15 cellular contexts compared by ENCODE assay signal in genomic region chr9:89352451-89352850, GRCh38. TPM values are rescaled to one million over a fixed set of nuclear protein-coding genes. Genes with fewer than 3 reads are reported as not detected.
DNase-seq lines count a peak whose midpoint lies in the region; ATAC-seq and TF ChIP-seq lines count a peak whose summit lies in the region.
"Had no signal": no experiment of that assay in that cellular context is flagged by ENCODE, and none has a peak within 500 bp of the region (broad histone marks: within the 10 kb centered on the region; RNA-seq: fewer than 3 reads in every experiment).

No MANE protein-coding gene starts in this region.

- H3K36me3 ChIP-seq in hepatocyte (replicated peaks; ENCODE audit: insufficient read depth, low read depth): no peaks in the 10 kb centered on the region

- H4K20me1 ChIP-seq in hepatocyte (ENCODE audit: insufficient read depth, poor library complexity, severe bottlenecking): no peaks in the 10 kb centered on the region

- H3K27me3 ChIP-seq in right cardiac atrium (ENCODE audit: control insufficient read depth, insufficient read depth) (no peaks in the 10 kb centered on the region), hepatocyte (no peaks in the 10 kb centered on the region)

- intact Hi-C loops in right cardiac atrium (cut with DNase I): no loop called here
- intact Hi-C loops in Right ventricle myocardium inferior (cut with DNase I): no loop called here

- H3K9me2 ChIP-seq in hepatocyte (replicated peaks; ENCODE audit: insufficient read depth): no peaks in the 10 kb centered on the region

- H3K4me1 ChIP-seq in right cardiac atrium (ENCODE audit: control insufficient read depth, insufficient read depth, low read length): peaks cover 16% of the 10 kb centered on the region
- no peaks in the 10 kb centered on the region for H3K4me1 ChIP-seq in hepatocyte (ENCODE audit: insufficient read depth)

- 59% methylated on average over 3 of the region's 3 CpGs for WGBS in right cardiac atrium
- WGBS in hepatocyte (ENCODE audit: low lambda C conversion rate, missing lambda C conversion rate): 78% methylated on average over 3 of the region's 3 CpGs

- no peak for DNase-seq in right cardiac atrium
- DNase-seq in Right ventricle myocardium inferior (ENCODE audit: missing footprints): no peak
- DNase-seq in activated CD4-positive, alpha-beta memory T cell treated with anti-CD3 and anti-CD28 coated beads, Interleukin-2, amount 10 ng/mL, durations not matched to agents 7 days and 5 days: no peak
- peak; percentile 48 for DNase-seq in left lobe of liver (ENCODE audit: low spot score)
- DNase-seq in stimulated activated naive CD8-positive, alpha-beta T cell treated with anti-CD3 and anti-CD28 coated beads, Interleukin-15, amount 100 ng/mL, for 72 hours: no peak
- DNase-seq in hepatocyte (ENCODE audit: low spot score): no peak
- no peak for DNase-seq in midbrain (lab: John Stamatoyannopoulos, UW)
- DNase-seq: NCI-H1048; stimulated activated CD4-positive, alpha-beta T cell treated with anti-CD3 and anti-CD28 coated beads, Interleukin-4, amount 100 ng/mL, for 4 hours had no signal

- peaks cover 27% of the 10 kb centered on the region for H3K4me1 Mint-ChIP-seq in activated CD4-positive, alpha-beta memory T cell treated with anti-CD3 and anti-CD28 coated beads, Interleukin-2, amount 10 ng/mL, durations not matched to agents 7 days and 5 days
- H3K4me1 Mint-ChIP-seq in stimulated activated naive CD8-positive, alpha-beta T cell treated with anti-CD3 and anti-CD28 coated beads, Interleukin-15, amount 100 ng/mL, for 72 hours: peaks cover 39% of the 10 kb centered on the region

- no peak overlapping the region for H3K4me2 ChIP-seq in hepatocyte
- H3K4me2 ChIP-seq: smooth muscle cell had no signal

- H3K27ac Mint-ChIP-seq in activated CD4-positive, alpha-beta memory T cell treated with anti-CD3 and anti-CD28 coated beads, Interleukin-2, amount 10 ng/mL, durations not matched to agents 7 days and 5 days: peak overlapping the region; percentile 83
- peak overlapping the region; percentile 4 to 88 for H3K27ac Mint-ChIP-seq in stimulated activated naive CD8-positive, alpha-beta T cell treated with anti-CD3 and anti-CD28 coated beads, Interleukin-15, amount 100 ng/mL, for 72 hours
- H3K27ac Mint-ChIP-seq: progenitor cell of endocrine pancreas had no signal

- TF ChIP-seq CTCF in hepatocyte (IDR thresholded peaks at IDR 0.05; ENCODE audit: poor library complexity): no peak

- no peaks in the 10 kb centered on the region for H3K9me3 Mint-ChIP-seq in activated CD4-positive, alpha-beta memory T cell treated with anti-CD3 and anti-CD28 coated beads, Interleukin-2, amount 10 ng/mL, durations not matched to agents 7 days and 5 days
- no peaks in the 10 kb centered on the region for H3K9me3 Mint-ChIP-seq in stimulated activated naive CD8-positive, alpha-beta T cell treated with anti-CD3 and anti-CD28 coated beads, Interleukin-15, amount 100 ng/mL, for 72 hours

- no peaks in the 10 kb centered on the region for H3K27me3 Mint-ChIP-seq in activated CD4-positive, alpha-beta memory T cell treated with anti-CD3 and anti-CD28 coated beads, Interleukin-2, amount 10 ng/mL, durations not matched to agents 7 days and 5 days
- no peaks in the 10 kb centered on the region for H3K27me3 Mint-ChIP-seq in stimulated activated naive CD8-positive, alpha-beta T cell treated with anti-CD3 and anti-CD28 coated beads, Interleukin-15, amount 100 ng/mL, for 72 hours
- H3K27me3 Mint-ChIP-seq: progenitor cell of endocrine pancreas had no signal

- POLR2A ChIA-PET in activated CD4-positive, alpha-beta memory T cell treated with anti-CD3 and anti-CD28 coated beads, Interleukin-2, amount 10 ng/mL, durations not matched to agents 7 days and 5 days (lab: Charles Lee): interaction anchor here (0.9 kb wide), 1 partner anchor 41 kb away, joined by 3 read pairs; no protein-coding TSS in a partner anchor

- H2AFZ ChIP-seq in hepatocyte: no peak overlapping the region

- peak overlapping the region; percentile 34 for H3K4me3 Mint-ChIP-seq in activated CD4-positive, alpha-beta memory T cell treated with anti-CD3 and anti-CD28 coated beads, Interleukin-2, amount 10 ng/mL, durations not matched to agents 7 days and 5 days
- peak overlapping the region in 1 of 2 donors; percentile 48 for H3K4me3 Mint-ChIP-seq in stimulated activated naive CD8-positive, alpha-beta T cell treated with anti-CD3 and anti-CD28 coated beads, Interleukin-15, amount 100 ng/mL, for 72 hours

- H3K9me3 ChIP-seq in right cardiac atrium (ENCODE audit: control insufficient read depth, low read length) (no peaks in the 10 kb centered on the region), hepatocyte (ENCODE audit: low read depth) (no peaks in the 10 kb centered on the region)

- H3K27ac ChIP-seq in right cardiac atrium (ENCODE audit: low read length): peak overlapping the region; percentile 19
- no peak overlapping the region for H3K27ac ChIP-seq in hepatocyte
- H3K27ac ChIP-seq: VCaP had no signal

- H3K79me2 ChIP-seq in hepatocyte: peaks cover 5% of the 10 kb centered on the region

- H3K4me3 ChIP-seq in right cardiac atrium (ENCODE audit: low read length) (no peak overlapping the region), hepatocyte (no peak overlapping the region)
- H3K4me3 ChIP-seq: K562, lung, smooth muscle cell had no signal

- no peak for ATAC-seq in right cardiac atrium
- no peak for ATAC-seq in Right ventricle myocardium inferior
- ATAC-seq in left lobe of liver: no peak
- no peak for ATAC-seq in stimulated activated naive CD8-positive, alpha-beta T cell treated with anti-CD3 and anti-CD28 coated beads, Interleukin-15, amount 100 ng/mL, for 72 hours
- ATAC-seq in GM18861 (IDR thresholded peaks at IDR 0.05; ENCODE audit: unreplicated experiment): no peak
- ATAC-seq: K562 had no signal

- H3K36me3 Mint-ChIP-seq in activated CD4-positive, alpha-beta memory T cell treated with anti-CD3 and anti-CD28 coated beads, Interleukin-2, amount 10 ng/mL, durations not matched to agents 7 days and 5 days (ENCODE audit: low read depth): peaks cover 88% of the 10 kb centered on the region

- CTCF ChIA-PET in activated CD4-positive, alpha-beta memory T cell treated with anti-CD3 and anti-CD28 coated beads, Interleukin-2, amount 10 ng/mL, durations not matched to agents 7 days and 5 days (lab: Charles Lee): interaction anchor here (1.3 to 1.8 kb wide), 3 partner anchors 11 to 196 kb away, joined by 3 to 4 read pairs (median 4); no protein-coding TSS in a partner anchor

RNA-seq across cellular contexts. Expression of gene SECISBP2, which starts 34.2 kb away (rescaled TPM):
- total RNA-seq in right cardiac atrium: 10 to 100 TPM; 16.2 to 20.6 (median 17.4) TPM
- 14.6 TPM for polyA plus RNA-seq in right cardiac atrium
- 16.4 TPM for total RNA-seq in Right ventricle myocardium inferior
- total RNA-seq in activated CD4-positive, alpha-beta memory T cell treated with anti-CD3 and anti-CD28 coated beads, Interleukin-2, amount 10 ng/mL, durations not matched to agents 7 days and 5 days: 10 to 100 TPM; 35.2 to 35.7 TPM
- 19.1 TPM for total RNA-seq in left lobe of liver
- total RNA-seq in hepatocyte: 43.8 and 48.2 TPM in 2 replicates
- 30.2 and 30.6 TPM in 2 replicates for polyA plus RNA-seq in hepatocyte

RNA-seq across cellular contexts. Expression of gene CKS2, which starts 41.5 kb away (rescaled TPM):
- total RNA-seq in right cardiac atrium (1 to 10 TPM; 2.8 to 7.2 (median 4.2) TPM), Right ventricle myocardium inferior (9.7 TPM), left lobe of liver (4.4 TPM), hepatocyte (77.1 and 85.1 TPM in 2 replicates)
- polyA plus RNA-seq in right cardiac atrium (11.7 TPM), hepatocyte (136 and 145 TPM in 2 replicates)
- total RNA-seq in activated CD4-positive, alpha-beta memory T cell treated with anti-CD3 and anti-CD28 coated beads, Interleukin-2, amount 10 ng/mL, durations not matched to agents 7 days and 5 days: 100 to 1,000 TPM; 175 to 180 TPM
